In genomic region chr6:110414669-110415296, GRCh38 we compare ENCODE assay signal across 1 cellular context.
TF ChIP-seq lines count a peak whose summit lies in the region.

No MANE protein-coding gene starts in this region.

TF ChIP-seq in IMR-90, 13 proteins besides CTCF, POLR2A, EP300 and RAD21:
- TF ChIP-seq RCOR1 (IDR thresholded peaks at IDR 0.05; ENCODE audit: insufficient replicate concordance, low read length) (no peak), MAFK (IDR thresholded peaks at IDR 0.05; ENCODE audit: low read depth, low read length) (no peak), ELK1 (IDR thresholded peaks at IDR 0.05; ENCODE audit: borderline replicate concordance, low read depth, low read length) (no peak), MXI1 (IDR thresholded peaks at IDR 0.05; ENCODE audit: borderline replicate concordance, low read depth, low read length) (no peak), NFE2L2 (IDR thresholded peaks at IDR 0.05; ENCODE audit: low read depth, low read length) (no peak), CEBPB (IDR thresholded peaks at IDR 0.05; ENCODE audit: low read depth, low read length) (no peak), BHLHE40 (IDR thresholded peaks at IDR 0.05; ENCODE audit: low read depth, low read length) (no peak), MAZ (IDR thresholded peaks at IDR 0.05; ENCODE audit: borderline replicate concordance, low read depth, low read length) (no peak), SMC3 (IDR thresholded peaks at IDR 0.05; ENCODE audit: low read depth, low read length) (no peak), RFX5 (IDR thresholded peaks at IDR 0.05; ENCODE audit: low read depth, low read length) (no peak)
